8 cellular contexts compared by ENCODE assay signal in genomic region chr19:36054119-36054732, GRCh38. TPM values are rescaled to one million over a fixed set of nuclear protein-coding genes. Genes with fewer than 3 reads are reported as not detected.
DNase-seq lines count a peak whose midpoint lies in the region; FAIRE-seq and TF ChIP-seq lines count a peak whose summit lies in the region.

TSS of gene THAP8 (minus strand) at chr19:36054285. CDS start at chr19:36054217, 68 bp downstream.

- no peak within 1 kb of the TSS for H3K56ac ChIP-seq in H9 (ENCODE audit: insufficient read length, low read depth, low read length)

- H2AK5ac ChIP-seq in H9 (ENCODE audit: insufficient read length, low read length) = no peak within 1 kb of the TSS

- H3K9me3 ChIP-seq in H9 (ENCODE audit: control insufficient read depth, low read depth, low read length) = no peaks in the 10 kb centered on the region
- H3K9me3 ChIP-seq in stomach smooth muscle (ENCODE audit: control insufficient read depth in 2 of 2, low read length in 2 of 2) = no peaks in the 10 kb centered on the region

- H3K79me1 ChIP-seq in H9 (ENCODE audit: insufficient read depth, low read depth, low read length, poor library complexity, severe bottlenecking) = peaks cover 4% of the 10 kb centered on the region

- H3K18ac ChIP-seq in H9 (ENCODE audit: insufficient read length, low read depth, low read length) = peak within 1 kb of the TSS; percentile 63

- no peak within 1 kb of the TSS for H2AFZ ChIP-seq in H9 (ENCODE audit: low read length)

- no peak within 1 kb of the TSS for H2BK120ac ChIP-seq in H9 (ENCODE audit: low read depth, low read length, poor library complexity, severe bottlenecking)

- no peak within 1 kb of the TSS for H2BK5ac ChIP-seq in H9 (ENCODE audit: insufficient read length, low read length)

- peaks cover 10% of the 10 kb centered on the region for H3K23me2 ChIP-seq in H9 (ENCODE audit: insufficient read length, low read depth, low read length, poor library complexity, severe bottlenecking)

- no CpG with 5 or more reads among the region's 56 CpGs for WGBS in H9 (ENCODE audit: extremely low coverage, insufficient read length, low lambda C conversion rate)

- H3K23ac ChIP-seq in H9 (ENCODE audit: insufficient read length, low read depth, low read length) = no peak within 1 kb of the TSS

- H3K9me3 Mint-ChIP-seq in H9 (no peaks in the 10 kb centered on the region; a peak in 1 of 5 replicates), neural crest cell (no peaks in the 10 kb centered on the region)

- peak; percentile 96 for FAIRE-seq in G401.6 (lab: Jason Lieb, UNC)

- H3K9ac ChIP-seq in H9 (ENCODE audit: extremely low read depth, insufficient read length, low read length) (peak within 1 kb of the TSS; percentile 50), stomach smooth muscle (ENCODE audit: low read length in 2 of 2) (peak within 1 kb of the TSS; percentile 63 to 84)

- no peaks in the 10 kb centered on the region for H3K36me3 ChIP-seq in stomach smooth muscle (ENCODE audit: control insufficient read depth in 2 of 2, insufficient read depth in 2 of 2, low read length in 2 of 2)

- H3T11ph ChIP-seq in H9 (ENCODE audit: low read length) = no peak within 1 kb of the TSS

- peak within 1 kb of the TSS; percentile 82 to 98 (median 96) for H3K27ac Mint-ChIP-seq in H9
- H3K27ac Mint-ChIP-seq in neural crest cell (ENCODE audit: unreplicated experiment) = peak within 1 kb of the TSS; percentile 100

- no peak within 1 kb of the TSS for H4K8ac ChIP-seq in H9 (replicated peaks; ENCODE audit: insufficient read length, low read depth, low read length)

- peaks cover 2% of the 10 kb centered on the region; the same call in 1 of the 2 replicates for H3K79me2 ChIP-seq in H9 (ENCODE audit: insufficient read depth, low read length)

- no peaks in the 10 kb centered on the region for H4K20me1 ChIP-seq in H9 (ENCODE audit: control insufficient read depth, insufficient read depth, insufficient read length)

- no peak within 1 kb of the TSS for H2BK20ac ChIP-seq in H9 (ENCODE audit: low read depth, low read length, poor library complexity, severe bottlenecking)

- DNase-seq in H9 (peak; percentile 99), M059J (ENCODE audit: low read depth) (peak; percentile 99), SHP77 (lab: John Stamatoyannopoulos, UW) (peak; percentile 96 to 97), activated gamma-delta T cell treated with Interleukin-2 at 50 U/mL for 16 hours (peak; percentile 100), foreskin fibroblast (peak; percentile 100), neural crest cell (ENCODE audit: low read depth, low spot score) (peak; percentile 98)

- H3K27me3 ChIP-seq in H9 (ENCODE audit: insufficient read depth, low read length) (no peaks in the 10 kb centered on the region), stomach smooth muscle (ENCODE audit: control insufficient read depth in 1 of 2, insufficient read depth in 2 of 2, low read length in 2 of 2) (no peaks in the 10 kb centered on the region)

- no peak within 1 kb of the TSS for H2BK12ac ChIP-seq in H9 (ENCODE audit: insufficient read length, low read depth, low read length)

- peak within 1 kb of the TSS; percentile 69 for H3K14ac ChIP-seq in H9 (ENCODE audit: insufficient read depth, low read length)

- H4K91ac ChIP-seq in H9 (ENCODE audit: insufficient read length, low read depth, low read length) = no peak within 1 kb of the TSS

- peak within 1 kb of the TSS; percentile 91 to 95 for H3K4me3 Mint-ChIP-seq in H9
- peak within 1 kb of the TSS; percentile 96 for H3K4me3 Mint-ChIP-seq in neural crest cell

- H3K4ac ChIP-seq in H9 (ENCODE audit: low read depth, low read length) = no peak within 1 kb of the TSS

- H3K4me1 ChIP-seq in H9 (ENCODE audit: insufficient read depth, low read length) (peaks cover 4% of the 10 kb centered on the region; the same call in 1 of the 2 replicates), stomach smooth muscle (ENCODE audit: control insufficient read depth, insufficient read depth, low read length) (peaks cover 16% of the 10 kb centered on the region)

- no peak within 1 kb of the TSS for H2BK15ac ChIP-seq in H9 (ENCODE audit: low read depth, low read length)

- no peak within 1 kb of the TSS for H4K5ac ChIP-seq in H9 (ENCODE audit: insufficient read length, low read depth, low read length)

- peaks cover 5 to 20% (median 5%) of the 10 kb centered on the region in 3 experiments for H3K36me3 Mint-ChIP-seq in H9 (ENCODE audit: insufficient read depth in 1 of 3, low read depth in 3 of 3)
- H3K36me3 Mint-ChIP-seq in neural crest cell (ENCODE audit: low read depth) = no peaks in the 10 kb centered on the region

- H3K4me2 ChIP-seq in H9 (ENCODE audit: insufficient read depth, insufficient read length, low read length) = peak within 1 kb of the TSS; percentile 98

- H3K27me3 Mint-ChIP-seq in H9 (ENCODE audit: low read depth) = no peaks in the 10 kb centered on the region; the same call in 1 of the 2 replicates
- no peaks in the 10 kb centered on the region for H3K27me3 Mint-ChIP-seq in neural crest cell (ENCODE audit: low read depth)

- H3K27ac ChIP-seq in H9 (ENCODE audit: insufficient read length, low read depth, low read length) = no peak within 1 kb of the TSS
- H3K27ac ChIP-seq in stomach smooth muscle (ENCODE audit: low read length) = peak within 1 kb of the TSS; percentile 89

- TF ChIP-seq CTCF in H9 (conservative IDR thresholded peaks at IDR 0.05) (peak; percentile 60; the same call in 2 of the 3 replicates), foreskin fibroblast (IDR thresholded peaks at IDR 0.05; ENCODE audit: low read depth, low read length) (peak; percentile 45), neural crest cell (conservative IDR thresholded peaks at IDR 0.05) (peak; percentile 57)

- H3K4me3 ChIP-seq in foreskin fibroblast (ENCODE audit: low read depth in 1 of 2, low read length in 2 of 2) (peak within 1 kb of the TSS; percentile 64 to 79), stomach smooth muscle (ENCODE audit: low read length in 2 of 2) (peak within 1 kb of the TSS; percentile 88 to 91)

- H3K4me1 Mint-ChIP-seq in H9 = peaks cover 23 to 31% of the 10 kb centered on the region in 2 experiments
- peaks cover 39% of the 10 kb centered on the region for H3K4me1 Mint-ChIP-seq in neural crest cell

RNA-seq across cellular contexts. Expression of gene THAP8, which starts in this region (rescaled TPM):
- total RNA-seq in H9 (2021) = 5.1 and 5.4 TPM in 2 replicates
- 4.3 and 6.8 TPM in 2 replicates for total RNA-seq in M059J (2014; rRNA removed; shearing (Covaris generic))
- total RNA-seq in neural crest cell = 9.4 and 9.8 TPM in 2 replicates
